ENCODE assay signal across 9 cellular contexts in genomic region chr7:85153715-85154114, GRCh38. TPM values are rescaled to one million over a fixed set of nuclear protein-coding genes. Genes with fewer than 3 reads are reported as not detected.
"Had no signal": no experiment of that assay in that cellular context is flagged by ENCODE, and none has a peak within 500 bp of the region (broad histone marks: within the 10 kb centered on the region; RNA-seq: fewer than 3 reads in every experiment).

No MANE protein-coding gene starts in this region.

- H3K27ac ChIP-seq: GM23248 had no signal

- H3K36me3 ChIP-seq: HAP-1 had no signal

- H3K36me3 Mint-ChIP-seq: IgD-negative memory B cell had no signal

- DNase-seq: GM23248, GOT3, H7, KG1 had no signal

- ATAC-seq: HCT116 had no signal

- H2AFZ ChIP-seq: GM23248 had no signal

- H3K9me3 ChIP-seq: HAP-1 had no signal

- H3K27me3 Mint-ChIP-seq: IgD-negative memory B cell had no signal

- FAIRE-seq: HTR-8/SVneo had no signal

- H3K4me3 ChIP-seq: GM23248, HAP-1 had no signal

- H3K4me1 Mint-ChIP-seq: IgD-negative memory B cell had no signal

- H3K9me3 Mint-ChIP-seq: IgD-negative memory B cell had no signal

- H3K4me3 Mint-ChIP-seq: IgD-negative memory B cell had no signal

- H3K9ac ChIP-seq: GM23248 had no signal

- H3K27ac Mint-ChIP-seq: IgD-negative memory B cell had no signal

RNA-seq across cellular contexts. Expression of gene SEMA3D, which starts 33.1 kb away (rescaled TPM):
- total RNA-seq: HT-29 had no signal
- polyA plus RNA-seq: IgD-negative memory B cell had no signal
